Comparison of ENCODE assay signal across 24 cellular contexts in genomic region chr12:128549621-128550020, GRCh38.
"Had no signal": no experiment of that assay in that cellular context is flagged by ENCODE, and none has a peak within 500 bp of the region (broad histone marks: within the 10 kb centered on the region; RNA-seq: fewer than 3 reads in every experiment).

No MANE protein-coding gene starts in this region.

- H3K4me3 ChIP-seq: psoas muscle, sigmoid colon, thoracic aorta, uterus had no signal

- H3K4me1 ChIP-seq: parathyroid adenoma, psoas muscle, sigmoid colon, uterus had no signal

- DNase-seq: activated CD4-positive, alpha-beta memory T cell treated with anti-CD3 and anti-CD28 coated beads, Interleukin-2, amount 10 ng/mL, durations not matched to agents 7 days and 5 days; activated CD4-positive, alpha-beta T cell treated with anti-CD3 and anti-CD28 coated beads for 1 hour; activated CD4-positive, alpha-beta T cell treated with anti-CD3 and anti-CD28 coated beads, Interleukin-2, amount 10 ng/mL, durations not matched to agents 7 days and 5 days; activated CD8-positive, alpha-beta memory T cell treated with anti-CD3 and anti-CD28 coated beads, Interleukin-2, amount 50 U/mL, for 48 hours; activated gamma-delta T cell treated with Interleukin-2 at 50 U/mL for 16 hours; activated naive CD4-positive, alpha-beta T cell treated with anti-CD3 and anti-CD28 coated beads, Interleukin-2, amount 50 U/mL, for 16 hours; activated T-cell treated with anti-CD3 and anti-CD28 coated beads, Interleukin-2, amount 50 U/mL, for 4 hours; amniotic stem cell; central memory CD4-positive, alpha-beta T cell; head of caudate nucleus; hippocampal formation; left colon; naive B cell; occipital lobe; psoas muscle; sigmoid colon; small intestine; stimulated activated CD4-positive, alpha-beta T cell treated with anti-CD3 and anti-CD28 coated beads, Interleukin-4, amount 100 ng/mL, for 24 hours; T1000; uterus had no signal

- H3K9me3 ChIP-seq: psoas muscle, sigmoid colon, thoracic aorta, uterus had no signal

- H3K36me3 ChIP-seq: sigmoid colon, thoracic aorta, uterus had no signal

- H3K79me2 ChIP-seq: parathyroid adenoma had no signal

- ATAC-seq: activated T-cell treated with anti-CD3 and anti-CD28 coated beads, Interleukin-2, amount 50 U/mL, for 4 hours; activated T-helper 17 cell treated with anti-CD3 and anti-CD28 coated beads, Interleukin-2, amount 50 U/mL, for 72 hours; left colon; psoas muscle; stimulated activated effector memory CD8-positive, alpha-beta T cell treated with anti-CD3 and anti-CD28 coated beads, Interleukin-12 subunit alpha, Interleukin-12 subunit beta, amount 100 ng/mL, for 72 hours had no signal

- H2AFZ ChIP-seq: parathyroid adenoma had no signal

- H3K27me3 ChIP-seq: uterus had no signal

- H3K9ac ChIP-seq: parathyroid adenoma had no signal

- H3K27ac ChIP-seq: parathyroid adenoma, psoas muscle, sigmoid colon, thoracic aorta, uterus had no signal
